Comparison of ENCODE assay signal across 8 cellular contexts in genomic region chr12:103632554-103633216, GRCh38. TPM values are rescaled to one million over a fixed set of nuclear protein-coding genes. Genes with fewer than 3 reads are reported as not detected.
DNase-seq lines count a peak whose midpoint lies in the region; ATAC-seq, FAIRE-seq and TF ChIP-seq lines count a peak whose summit lies in the region.

No MANE protein-coding gene starts in this region.

- H3K9ac ChIP-seq in K562 (ENCODE audit: insufficient read depth in 1 of 2, low read depth in 2 of 2, low read length in 2 of 2) = no peak overlapping the region

- H3K79me2 ChIP-seq in K562 (ENCODE audit: control insufficient read depth, insufficient read depth, low read length) = no peaks in the 10 kb centered on the region

- no peaks in the 10 kb centered on the region for H3K4me1 ChIP-seq in K562 (replicated peaks in 1 of 2; ENCODE audit: control insufficient read depth in 2 of 2, insufficient read depth in 2 of 2, low read length in 2 of 2)

- no peak overlapping the region for H3K27ac ChIP-seq in K562 (ENCODE audit: extremely low read depth, low read depth, low read length)

- no peak overlapping the region for H2AFZ ChIP-seq in K562 (ENCODE audit: low read depth, low read length)

- peak; percentile 85 for DNase-seq in GM10266 (ENCODE audit: extremely low spot score)
- peak; percentile 85 for DNase-seq in KBM-7
- peak; percentile 61 to 62 for DNase-seq in SHP77 (lab: John Stamatoyannopoulos, UW)
- peak; percentile 84 to 89 (median 88) for DNase-seq in K562 (ENCODE audit: extremely low read depth in 1 of 4, low spot score in 3 of 4)
- peak; percentile 35 to 68 for DNase-seq in left colon
- DNase-seq in stimulated activated naive CD8-positive, alpha-beta T cell treated with anti-CD3 and anti-CD28 coated beads, Interleukin-15, Interleukin-2, amounts not matched to agents 100 U/mL and 50 U/mL, for 24 hours = peak; percentile 74
- no peak for DNase-seq in NCI-H187 (lab: John Stamatoyannopoulos, UW)

- POLR2A ChIA-PET in K562 (lab: Yijun Ruan, JAX) = interaction anchor here (0.6 to 1.6 kb wide), 4 partner anchors 9 to 1777 kb away, joined by 3 to 4 read pairs (median 4); no protein-coding TSS in a partner anchor

- H3K4me3 ChIP-seq in K562 = no peak overlapping the region

- no peaks in the 10 kb centered on the region for H3K36me3 ChIP-seq in K562 (ENCODE audit: control insufficient read depth, insufficient read depth, low read length)

- CTCF ChIA-PET in K562 (lab: Yijun Ruan, JAX; ENCODE audit: low intra/inter-chr PET ratio) = interaction anchor here (1.1 to 2.0 kb wide), 5 partner anchors 18 to 684 kb away, joined by 3 to 15 read pairs (median 3); no protein-coding TSS in a partner anchor

- TF ChIP-seq CTCF in GM10266 (IDR thresholded peaks at IDR 0.05; ENCODE audit: control insufficient read depth, insufficient read depth, low read depth, missing control alignments) (peak; percentile 98), K562 (IDR thresholded peaks at IDR 0.05 in 2 of 3, conservative IDR thresholded peaks at IDR 0.05 in 1 of 3; ENCODE audit: insufficient read depth in 2 of 3, low read depth in 1 of 3, low read length in 3 of 3) (peak; percentile 99 to 100 (median 100))

- peak; percentile 84 to 92 for TF ChIP-seq RAD21 in K562 (CRISPR knock-in tag; conservative IDR thresholded peaks at IDR 0.05 in 1 of 2, IDR thresholded peaks at IDR 0.05 in 1 of 2)

- FAIRE-seq in K562 (lab: Jason Lieb, UNC) = peak; percentile 98

- no peaks in the 10 kb centered on the region for H3K9me3 ChIP-seq in K562 (replicated peaks; ENCODE audit: control insufficient read depth, insufficient read depth, low read depth, low read length)

- in situ Hi-C loops in KBM-7 (cut with MboI; ENCODE audit: low pct_unique_long_range_greater_than_20kb, low sequenced_read_pairs) (no loop called here), K562 (cut with MboI) (no loop called here)

- 26% methylated on average over 14 of the region's 15 CpGs for WGBS in K562 (ENCODE audit: insufficient coverage, low coverage, missing lambda C conversion rate)

- TF ChIP-seq POLR2A in K562 (conservative IDR thresholded peaks at IDR 0.05) = no peak

- ATAC-seq in GM21526 (IDR thresholded peaks at IDR 0.05; ENCODE audit: low FRiP score, unreplicated experiment) (peak; percentile 79), K562 (peak; percentile 99), left colon (peak; percentile 80)
- peak; percentile 53 for ATAC-seq in stimulated activated naive CD8-positive, alpha-beta T cell treated with anti-CD3 and anti-CD28 coated beads, Interleukin-15, Interleukin-2, amounts not matched to agents 100 U/mL and 50 U/mL, for 24 hours

- peaks cover 3% of the 10 kb centered on the region for H3K9me1 ChIP-seq in K562 (ENCODE audit: control insufficient read depth, insufficient read depth, low read length)

- no peak overlapping the region for H3K4me2 ChIP-seq in K562 (ENCODE audit: insufficient read depth, low read length)

- BruUV-seq in K562 (replicated peaks; lab: Mats Ljungman, UMichigan) = no TSS peak

- no peak for TF ChIP-seq EP300 in K562 (IDR thresholded peaks at IDR 0.05; ENCODE audit: low read length)

- intact Hi-C loops in K562 (cut with micrococcal nuclease) (loop anchor here (1.0 to 10.0 kb wide), 4 partner anchors 57 to 749 kb away; partner anchors contain the start of gene C12orf42), left colon (cut with DNase I, micrococcal nuclease) (no loop called here)

- peaks cover 0 to 7% of the 10 kb centered on the region in 2 experiments; a peak in 3 of 5 replicates for H3K27me3 ChIP-seq in K562 (ENCODE audit: control insufficient read depth in 2 of 2, insufficient read depth in 2 of 2, low read length in 2 of 2)

- no peaks in the 10 kb centered on the region for H4K20me1 ChIP-seq in K562 (replicated peaks; ENCODE audit: control insufficient read depth, insufficient read depth, low read length)

TF ChIP-seq in K562, 482 proteins besides CTCF, POLR2A, EP300 and RAD21 (continues in another document):
- TF ChIP-seq NFIX (CRISPR knock-in tag; IDR thresholded peaks at IDR 0.05; ENCODE audit: low read depth) (no peak), ZNF592 (IDR thresholded peaks at IDR 0.05) (peak; percentile 28; the same call in 1 of the 2 replicates), ZNF696 (CRISPR knock-in tag; conservative IDR thresholded peaks at IDR 0.05) (no peak), SMAD4 (CRISPR knock-in tag; conservative IDR thresholded peaks at IDR 0.05) (no peak), ZNF212 (CRISPR knock-in tag; IDR thresholded peaks at IDR 0.05) (no peak), ATF1 (CRISPR knock-in tag; IDR thresholded peaks at IDR 0.05) (no peak), ATF1 (tag; IDR thresholded peaks at IDR 0.05) (no peak), JUND (IDR thresholded peaks at IDR 0.05; ENCODE audit: borderline replicate concordance, low read depth, low read length) (peak; percentile 59), JUND (tag; IDR thresholded peaks at IDR 0.05; ENCODE audit: borderline replicate concordance, low read depth, low read length) (no peak), ZKSCAN8 (CRISPR knock-in tag; IDR thresholded peaks at IDR 0.05) (no peak), ARID3A (IDR thresholded peaks at IDR 0.05; ENCODE audit: borderline replicate concordance, low read depth, low read length) (no peak), RB1 (IDR thresholded peaks at IDR 0.05; ENCODE audit: low read depth) (peak; percentile 63; the same call in 1 of the 2 replicates), XRCC5 (IDR thresholded peaks at IDR 0.05; ENCODE audit: low read depth, low read length) (peak; percentile 90), RBM14 (IDR thresholded peaks at IDR 0.05; ENCODE audit: borderline replicate concordance, insufficient read depth, low read depth, low read length) (no peak)

RNA-seq across cellular contexts. Expression of gene STAB2, which starts 45.6 kb away (rescaled TPM):
- not detected in 2 replicates for total RNA-seq in K562 (2011; cell fraction: chromatin; rRNA removed; ENCODE audit: low replicate concordance)
- total RNA-seq in K562 (2011; cell fraction: nucleolus; rRNA removed) = not detected in 2 replicates
- total RNA-seq in K562 (2011; cell fraction: nucleoplasm; rRNA removed) = not detected in 2 replicates
- total RNA-seq in K562 (2014; rRNA removed) = not detected in 2 replicates
- not detected in 2 replicates for total RNA-seq in K562 (2014; rRNA removed; fragmentation: Illumina TruSeq; extraction: Trizol)
- total RNA-seq in K562 (2015; rRNA removed; fragmentation: Illumina TruSeq; extraction: Trizol) = not detected in 2 replicates
- total RNA-seq in K562 (2021) = not detected in 2 replicates
- not detected in 2 replicates for polyA plus RNA-seq in K562 (2011; rRNA removed)
- not detected in 2 replicates for polyA plus RNA-seq in K562 (2011; cell fraction: cytosol; rRNA removed)
- not detected in 2 replicates for polyA plus RNA-seq in K562 (2011; cell fraction: nucleus; rRNA removed)
- 0.32 and 1.1 TPM in 2 replicates for polyA plus RNA-seq in K562 (2012)
- not detected in 2 replicates for polyA plus RNA-seq in K562 (2014; fragmentation: Illumina TruSeq; extraction: Trizol)
- under 1 TPM in 1 of 2 experiments, not detected in 1; 0.10 TPM for polyA plus RNA-seq in K562 (2014; fragmentation: Nextera tagmentation; extraction: Ambion mirVana)
- not detected in 2 replicates for polyA plus RNA-seq in K562 (2014; rRNA removed)
- not detected in 2 replicates for polyA minus RNA-seq in K562 (2011; rRNA and poly(A)+ RNA removed)
- polyA minus RNA-seq in K562 (2011; cell fraction: cytosol; rRNA and poly(A)+ RNA removed) = not detected in 2 replicates
- not detected in 2 replicates for polyA minus RNA-seq in K562 (2011; cell fraction: nucleus; rRNA and poly(A)+ RNA removed)
- total RNA-seq in left colon = 1 to 10 TPM in 1 of 2 donors, under 1 TPM in 1; 0.92 to 2.0 TPM

Comparison
In these comparisons a context has a peak if more than half of its experiments do, and no peak if none do; other contexts are left out.
1. DNase-seq: peak in GM10266 (single experiment), KBM-7 (single experiment), SHP77 (2 of 2), K562 (4 of 4), left colon (2 of 2) and stimulated activated naive CD8-positive, alpha-beta T cell treated with anti-CD3 and anti-CD28 coated beads, Interleukin-15, Interleukin-2, amounts not matched to agents 100 U/mL and 50 U/mL, for 24 hours (single experiment); none in NCI-H187 (0 of 2).
2. Peak in every context shown above with its lines, with median percentiles within 50 percentile points of each other: ATAC-seq.